Comparison of ENCODE assay signal across 25 cellular contexts in the genomic region with DNA sequence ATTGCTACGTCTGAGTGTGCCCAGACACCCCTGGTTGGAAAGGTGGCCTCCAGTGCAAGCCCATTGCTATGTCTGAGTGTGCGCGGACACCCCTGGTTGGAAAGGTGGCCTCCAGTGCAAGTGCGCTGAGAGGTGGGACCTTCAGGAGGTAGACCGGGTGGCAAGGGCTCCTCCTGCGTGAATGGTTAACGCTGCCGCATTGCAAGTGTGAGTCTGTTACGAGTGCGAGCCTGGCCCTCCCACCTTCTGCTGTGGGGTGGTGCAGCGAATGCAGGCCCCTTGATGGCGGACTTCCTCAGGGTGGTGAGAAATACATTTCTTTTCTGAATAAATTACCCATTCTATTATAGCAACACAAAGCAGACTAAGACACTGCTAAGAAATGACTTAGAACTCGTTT.
DNase-seq lines count a peak whose midpoint lies in the region; ATAC-seq, FAIRE-seq and TF ChIP-seq lines count a peak whose summit lies in the region.
"Had no signal": no experiment of that assay in that cellular context is flagged by ENCODE, and none has a peak within 500 bp of the region (broad histone marks: within the 10 kb centered on the region; RNA-seq: fewer than 3 reads in every experiment).

No MANE protein-coding gene starts in this region.

- H3K79me2 ChIP-seq in HepG2 (ENCODE audit: insufficient read depth, low read length): no peaks in the 10 kb centered on the region
- H3K79me2 ChIP-seq in osteoblast (ENCODE audit: insufficient read depth, low read length): no peaks in the 10 kb centered on the region

- TF ChIP-seq RAD21 in HepG2 (CRISPR knock-in tag; IDR thresholded peaks at IDR 0.05): no peak

- H3K27ac ChIP-seq in right lobe of liver (no peak overlapping the region), HepG2 (ENCODE audit: extremely low read length, insufficient read depth, low read length) (no peak overlapping the region), osteoblast (ENCODE audit: low read depth, low read length) (no peak overlapping the region), WERI-Rb-1 (no peak overlapping the region)
- H3K27ac ChIP-seq: esophagus muscularis mucosa, foreskin keratinocyte, ovary, RWPE1, suprapubic skin had no signal

- H3K36me3 ChIP-seq in right lobe of liver (no peaks in the 10 kb centered on the region), HepG2 (replicated peaks in 1 of 2; ENCODE audit: control insufficient read depth in 1 of 2, insufficient read depth in 2 of 2, low read length in 2 of 2) (no peaks in the 10 kb centered on the region), osteoblast (ENCODE audit: insufficient read depth, low read length) (no peaks in the 10 kb centered on the region), WERI-Rb-1 (no peaks in the 10 kb centered on the region)
- H3K36me3 ChIP-seq: esophagus muscularis mucosa, ovary, suprapubic skin had no signal

- TF ChIP-seq CTCF in right lobe of liver (IDR thresholded peaks at IDR 0.05) (no peak), HepG2 (CRISPR knock-in tag; IDR thresholded peaks at IDR 0.05) (no peak), osteoblast (IDR thresholded peaks at IDR 0.05; ENCODE audit: extremely low read depth, low read depth, low read length) (no peak), WERI-Rb-1 (IDR thresholded peaks at IDR 0.05; ENCODE audit: low read depth, low read length) (no peak)

- POLR2A ChIA-PET in HepG2 (lab: Yijun Ruan, JAX): no interaction called here

- peak in 2 of 3 donors; percentile 31 to 35 for DNase-seq in right lobe of liver
- no peak for DNase-seq in HepG2 (ENCODE audit: low spot score)
- DNase-seq in left cardiac atrium: peak; percentile 18
- DNase-seq in osteoblast (ENCODE audit: insufficient read length, low spot score, missing footprints): peak; percentile 48
- DNase-seq in WERI-Rb-1: no peak
- no peak for DNase-seq in A172 (ENCODE audit: low spot score)
- no peak for DNase-seq in KG1 (lab: John Stamatoyannopoulos, UW)
- DNase-seq: activated CD4-positive, alpha-beta T cell treated with anti-CD3 and anti-CD28 coated beads for 4 hours; anterior cingulate cortex; Calu3; DMS79 treated with DMSO at 0.1 percent for 48 hours; NCI-H146; NCI-H2107; NCI-H446; stimulated activated CD4-positive, alpha-beta T cell treated with anti-CD3 and anti-CD28 coated beads, Interleukin-2, amount 100 ng/mL, for 48 hours; stimulated activated naive B cell treated with anti-CD40 and anti-IgM and Interleukin-4, amounts not matched to agents 10 μg/mL and 1 μg/mL and 100 μg/mL, for 72 hours had no signal

- 100% methylated on average over 1 of the region's 13 CpGs for WGBS in right lobe of liver (ENCODE audit: insufficient coverage, low coverage, low lambda C conversion rate, missing lambda C conversion rate)
- 56% methylated on average over 13 of the region's 13 CpGs for WGBS in HepG2 (ENCODE audit: low lambda C conversion rate)

- TF ChIP-seq EP300 in HepG2 (IDR thresholded peaks at IDR 0.05; ENCODE audit: low read depth in 2 of 2, low read length in 2 of 2): no peak
- TF ChIP-seq EP300 in HepG2 (CRISPR knock-in tag; IDR thresholded peaks at IDR 0.05; ENCODE audit: borderline replicate concordance): no peak

- H3K4me3 ChIP-seq in right lobe of liver (no peak overlapping the region), HepG2 (replicated peaks in 1 of 3; ENCODE audit: insufficient read depth in 1 of 3, low read depth in 2 of 3, low read length in 3 of 3) (no peak overlapping the region), osteoblast (ENCODE audit: insufficient read depth, low read length) (no peak overlapping the region), WERI-Rb-1 (ENCODE audit: low read depth, low read length) (no peak overlapping the region)
- H3K4me3 ChIP-seq: esophagus muscularis mucosa, ovary, suprapubic skin had no signal

- H4K20me1 ChIP-seq in HepG2 (ENCODE audit: insufficient read depth, low read length) (no peaks in the 10 kb centered on the region; the same call in 1 of the 2 replicates), osteoblast (ENCODE audit: insufficient read depth, low read length) (no peaks in the 10 kb centered on the region)

- CTCF ChIA-PET in HepG2 (lab: Yijun Ruan, JAX; ENCODE audit: low intra/inter-chr PET ratio, low total read pairs): no interaction called here

- H2AFZ ChIP-seq in HepG2 (ENCODE audit: low read length) (no peak overlapping the region), osteoblast (ENCODE audit: low read length) (no peak overlapping the region)

- in situ Hi-C loops in HepG2 (cut with HindIII; ENCODE audit: extremely low pct_ligation_motif_present, low pct_unique_long_range_greater_than_20kb): no loop called here

- no TSS peak for BruUV-seq in HepG2 (replicated peaks; lab: Mats Ljungman, UMichigan)

- H3K4me2 ChIP-seq in HepG2 (ENCODE audit: low read depth, low read length) (no peak overlapping the region), osteoblast (ENCODE audit: insufficient read depth, low read length) (no peak overlapping the region)

- H3K4me1 ChIP-seq in right lobe of liver (no peaks in the 10 kb centered on the region), HepG2 (ENCODE audit: insufficient read depth, low read length) (no peaks in the 10 kb centered on the region), osteoblast (ENCODE audit: insufficient read depth, low read length) (no peaks in the 10 kb centered on the region)
- H3K4me1 ChIP-seq: foreskin keratinocyte, suprapubic skin had no signal

- intact Hi-C loops in right lobe of liver (cut with DNase I): no loop called here
- intact Hi-C loops in HepG2 (cut with micrococcal nuclease; ENCODE audit: unreplicated experiment): no loop called here
- intact Hi-C loops in left cardiac atrium (cut with DNase I): no loop called here

- no peak for FAIRE-seq in HepG2 (lab: Jason Lieb, UNC)

- no peak overlapping the region for H3K9ac ChIP-seq in HepG2 (ENCODE audit: insufficient read depth, low read depth, low read length)

- TF ChIP-seq POLR2A in right lobe of liver (IDR thresholded peaks at IDR 0.05) (no peak), HepG2 (IDR thresholded peaks at IDR 0.05; ENCODE audit: insufficient read depth in 1 of 2, low read depth in 2 of 2, low read length in 2 of 2) (no peak)

- no peaks in the 10 kb centered on the region for H3K27me3 ChIP-seq in right lobe of liver
- peaks cover 12 to 71% of the 10 kb centered on the region in 2 experiments for H3K27me3 ChIP-seq in HepG2 (ENCODE audit: control insufficient read depth in 1 of 2, insufficient read depth in 2 of 2, low read length in 2 of 2)
- H3K27me3 ChIP-seq in osteoblast (ENCODE audit: insufficient read depth, low read length): no peaks in the 10 kb centered on the region
- no peaks in the 10 kb centered on the region for H3K27me3 ChIP-seq in WERI-Rb-1 (ENCODE audit: insufficient read depth, low read depth, severe bottlenecking)
- H3K27me3 ChIP-seq: ovary had no signal

- no peak for ATAC-seq in right lobe of liver
- ATAC-seq in HepG2: no peak
- no peak for ATAC-seq in left cardiac atrium
- no peak for ATAC-seq in GM21786 (IDR thresholded peaks at IDR 0.05; ENCODE audit: unreplicated experiment)
- ATAC-seq: naive thymus-derived CD8-positive, alpha-beta T cell; SK-N-SH treated with all-trans-retinoic acid at 6 μM for 48 hours; T-helper 17 cell had no signal

- no peaks in the 10 kb centered on the region for H3K9me3 ChIP-seq in right lobe of liver
- no peaks in the 10 kb centered on the region for H3K9me3 ChIP-seq in HepG2 (ENCODE audit: low read length)
- H3K9me3 ChIP-seq in osteoblast (ENCODE audit: low read depth, low read length): no peaks in the 10 kb centered on the region
- H3K9me3 ChIP-seq in WERI-Rb-1 (ENCODE audit: severe bottlenecking): no peaks in the 10 kb centered on the region
- H3K9me3 ChIP-seq: esophagus muscularis mucosa, ovary, suprapubic skin had no signal

TF ChIP-seq in HepG2, 621 proteins besides CTCF, POLR2A, EP300 and RAD21:
- TF ChIP-seq JARID2 (CRISPR knock-in tag; IDR thresholded peaks at IDR 0.05; ENCODE audit: insufficient replicate concordance): no peak
- TF ChIP-seq, protein P1, sequence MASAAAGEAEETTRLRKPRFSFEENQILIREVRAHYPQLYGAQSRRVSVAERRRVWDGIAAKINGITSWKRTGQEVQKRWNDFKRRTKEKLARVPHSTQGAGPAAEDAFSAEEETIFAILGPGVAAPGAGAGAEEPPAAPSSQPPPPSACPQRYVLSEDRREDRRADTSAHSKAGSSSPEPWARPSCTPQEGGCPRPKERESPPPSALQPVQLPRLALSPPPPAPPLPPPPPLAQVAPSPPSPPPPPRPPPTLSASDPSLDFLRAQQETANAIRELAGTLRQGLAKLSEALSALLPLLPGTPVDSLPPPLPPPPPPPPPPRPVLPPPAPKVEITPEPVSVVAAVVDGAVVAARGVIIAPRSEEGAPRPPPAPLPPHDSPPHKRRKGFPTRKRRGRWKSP (CRISPR knock-in tag; IDR thresholded peaks at IDR 0.05): no peak
- TF ChIP-seq, protein P2, sequence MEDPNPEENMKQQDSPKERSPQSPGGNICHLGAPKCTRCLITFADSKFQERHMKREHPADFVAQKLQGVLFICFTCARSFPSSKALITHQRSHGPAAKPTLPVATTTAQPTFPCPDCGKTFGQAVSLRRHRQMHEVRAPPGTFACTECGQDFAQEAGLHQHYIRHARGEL (CRISPR knock-in tag; IDR thresholded peaks at IDR 0.05): no peak
- no peak for TF ChIP-seq ZNF3 (CRISPR knock-in tag; IDR thresholded peaks at IDR 0.05)
- TF ChIP-seq, protein P3, sequence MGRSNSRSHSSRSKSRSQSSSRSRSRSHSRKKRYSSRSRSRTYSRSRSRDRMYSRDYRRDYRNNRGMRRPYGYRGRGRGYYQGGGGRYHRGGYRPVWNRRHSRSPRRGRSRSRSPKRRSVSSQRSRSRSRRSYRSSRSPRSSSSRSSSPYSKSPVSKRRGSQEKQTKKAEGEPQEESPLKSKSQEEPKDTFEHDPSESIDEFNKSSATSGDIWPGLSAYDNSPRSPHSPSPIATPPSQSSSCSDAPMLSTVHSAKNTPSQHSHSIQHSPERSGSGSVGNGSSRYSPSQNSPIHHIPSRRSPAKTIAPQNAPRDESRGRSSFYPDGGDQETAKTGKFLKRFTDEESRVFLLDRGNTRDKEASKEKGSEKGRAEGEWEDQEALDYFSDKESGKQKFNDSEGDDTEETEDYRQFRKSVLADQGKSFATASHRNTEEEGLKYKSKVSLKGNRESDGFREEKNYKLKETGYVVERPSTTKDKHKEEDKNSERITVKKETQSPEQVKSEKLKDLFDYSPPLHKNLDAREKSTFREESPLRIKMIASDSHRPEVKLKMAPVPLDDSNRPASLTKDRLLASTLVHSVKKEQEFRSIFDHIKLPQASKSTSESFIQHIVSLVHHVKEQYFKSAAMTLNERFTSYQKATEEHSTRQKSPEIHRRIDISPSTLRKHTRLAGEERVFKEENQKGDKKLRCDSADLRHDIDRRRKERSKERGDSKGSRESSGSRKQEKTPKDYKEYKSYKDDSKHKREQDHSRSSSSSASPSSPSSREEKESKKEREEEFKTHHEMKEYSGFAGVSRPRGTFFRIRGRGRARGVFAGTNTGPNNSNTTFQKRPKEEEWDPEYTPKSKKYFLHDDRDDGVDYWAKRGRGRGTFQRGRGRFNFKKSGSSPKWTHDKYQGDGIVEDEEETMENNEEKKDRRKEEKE (IDR thresholded peaks at IDR 0.05): no peak

Comparison
In these comparisons a context has a peak if more than half of its experiments do, and no peak if none do; other contexts are left out.
1. DNase-seq: peak in right lobe of liver (2 of 3), left cardiac atrium (single experiment) and osteoblast (single experiment); none in HepG2 (single experiment), WERI-Rb-1 (single experiment), A172 (single experiment) and KG1 (single experiment).